Comparison of ENCODE assay signal across 27 cellular contexts in the genomic region with DNA sequence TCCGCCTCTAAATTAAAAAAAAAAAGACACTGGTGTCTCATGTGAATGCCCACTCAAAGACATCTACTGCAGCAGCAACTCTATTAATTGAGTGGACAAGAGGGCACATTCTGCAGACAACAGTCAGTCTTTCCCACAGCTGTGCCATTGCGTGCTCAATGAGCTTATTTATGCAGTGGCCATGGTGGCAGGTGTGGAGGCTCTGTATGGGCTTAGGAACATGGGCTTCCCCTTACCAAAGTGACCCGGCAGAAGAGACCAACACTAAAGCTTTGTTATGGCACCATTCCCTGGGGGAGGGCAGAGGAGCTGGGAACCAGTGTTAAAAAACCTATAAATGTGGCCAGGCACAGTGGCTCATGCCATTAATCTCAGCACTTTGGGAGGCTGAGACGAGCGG.
"Had no signal": no experiment of that assay in that cellular context is flagged by ENCODE, and none has a peak within 500 bp of the region (broad histone marks: within the 10 kb centered on the region; RNA-seq: fewer than 3 reads in every experiment).

No MANE protein-coding gene starts in this region.

- H3K27ac Mint-ChIP-seq: natural killer cell had no signal

- ATAC-seq: heart right ventricle; mucosa of descending colon; natural killer cell; pancreas; right cardiac atrium; stimulated activated naive B cell treated with anti-CD40 and anti-IgM and Interleukin-4, amounts not matched to agents 10 μg/mL and 1 μg/mL and 100 μg/mL, for 72 hours; stimulated activated naive CD8-positive, alpha-beta T cell treated with anti-CD3 and anti-CD28 coated beads, Interleukin-15, Interleukin-2, amounts not matched to agents 100 U/mL and 50 U/mL, for 24 hours had no signal

- H3K27me3 ChIP-seq: hepatocyte, pancreas, sigmoid colon, testis, thyroid gland, transverse colon, upper lobe of left lung, vagina had no signal

- H3K36me3 ChIP-seq: heart right ventricle, left ventricle myocardium inferior, pancreas, prostate gland, sigmoid colon, stomach, thyroid gland, transverse colon, upper lobe of left lung, vagina had no signal

- H3K4me3 Mint-ChIP-seq: natural killer cell; stimulated activated naive B cell treated with anti-CD40 and anti-IgM and Interleukin-4, amounts not matched to agents 10 μg/mL and 1 μg/mL and 100 μg/mL, for 72 hours had no signal

- H3K4me2 ChIP-seq: hepatocyte, smooth muscle cell had no signal

- H3K9me3 ChIP-seq: pancreas, prostate gland, testis, thyroid gland, transverse colon, vagina had no signal

- DNase-seq: heart right ventricle; islet precursor cell; left ventricle myocardium inferior; midbrain; mucosa of descending colon; naive B cell; natural killer cell; nucleus accumbens; pancreas; posterior cingulate gyrus; retina; right cardiac atrium; sigmoid colon; stimulated activated CD4-positive, alpha-beta T cell treated with anti-CD3 and anti-CD28 coated beads, Interleukin-1b, Interleukin-23, amount 100 ng/mL, for 48 hours; stimulated activated CD4-positive, alpha-beta T cell treated with anti-CD3 and anti-CD28 coated beads, Interleukin-2, amount 100 ng/mL, for 48 hours; stimulated activated naive B cell treated with anti-CD40 and anti-IgM and Interleukin-4, amounts not matched to agents 10 μg/mL and 1 μg/mL and 100 μg/mL, for 72 hours; stimulated activated naive CD8-positive, alpha-beta T cell treated with anti-CD3 and anti-CD28 coated beads, Interleukin-15, Interleukin-2, amounts not matched to agents 100 U/mL and 50 U/mL, for 24 hours; stomach; testis; thyroid gland; transverse colon; upper lobe of left lung had no signal

- H3K4me1 ChIP-seq: pancreas, prostate gland, testis had no signal

- H3K36me3 Mint-ChIP-seq: natural killer cell had no signal

- H2AFZ ChIP-seq: hepatocyte had no signal

- H3K4me3 ChIP-seq: heart right ventricle, hepatocyte, left ventricle myocardium inferior, lung, mucosa of descending colon, pancreas, prostate gland, sigmoid colon, smooth muscle cell, stomach, testis, thyroid gland, transverse colon, upper lobe of left lung, vagina had no signal

- H3K27ac ChIP-seq: heart right ventricle, hepatocyte, left ventricle myocardium inferior, pancreas, prostate gland, sigmoid colon, stomach, testis, thyroid gland, transverse colon, upper lobe of left lung, vagina had no signal
